ENCODE assay signal across 1 cellular context in the genomic region with DNA sequence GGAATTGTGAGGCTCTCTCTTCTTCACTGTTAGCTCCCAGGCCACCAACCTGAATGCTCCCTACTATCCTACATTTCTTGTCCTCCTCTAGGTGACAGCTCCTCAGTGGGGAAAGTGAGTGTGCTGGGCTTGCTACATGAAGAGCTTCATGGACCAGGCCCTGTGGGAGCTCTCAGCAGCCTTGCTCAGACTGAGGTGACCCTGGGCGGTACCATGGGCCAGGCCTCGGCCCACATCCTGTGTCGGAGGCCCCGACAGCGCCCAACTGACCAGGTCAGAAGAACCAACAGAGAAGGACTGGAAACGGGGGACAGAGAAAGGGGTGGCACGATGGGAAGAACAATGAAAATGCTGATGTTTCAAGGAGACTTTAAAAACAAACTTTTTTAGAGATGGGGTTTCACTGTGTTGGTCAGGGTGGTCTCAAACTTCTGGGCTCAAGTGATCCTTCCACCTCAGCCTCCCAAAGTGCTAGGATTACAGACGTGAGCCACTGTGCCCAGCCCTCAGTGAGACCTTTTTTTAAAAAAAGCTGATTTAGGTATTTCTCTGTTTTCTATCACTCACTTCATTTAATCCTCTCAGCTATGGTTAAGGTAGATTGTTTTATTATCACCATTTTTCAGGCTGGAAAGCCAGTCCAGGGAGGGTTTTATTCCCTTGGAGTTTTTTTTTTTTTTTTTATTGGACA.
TF ChIP-seq lines count a peak whose summit lies in the region.

No MANE protein-coding gene starts in this region.

TF ChIP-seq in WTC11, 78 proteins besides CTCF, POLR2A, EP300 and RAD21 (continued from another document):
- no peak for TF ChIP-seq ZNF317 (CRISPR knock-in tag; IDR thresholded peaks at IDR 0.05; ENCODE audit: borderline replicate concordance, low read depth)
- TF ChIP-seq ZNF416 (CRISPR knock-in tag; IDR thresholded peaks at IDR 0.05): no peak
